Comparison of ENCODE assay signal across 28 cellular contexts in genomic region chr19:54356444-54357056, GRCh38. TPM values are rescaled to one million over a fixed set of nuclear protein-coding genes. Genes with fewer than 3 reads are reported as not detected.
"Had no signal": no experiment of that assay in that cellular context is flagged by ENCODE, and none has a peak within 500 bp of the region (broad histone marks: within the 10 kb centered on the region; RNA-seq: fewer than 3 reads in every experiment).

No MANE protein-coding gene starts in this region.

- H3K27me3 ChIP-seq: thyroid gland had no signal

- H3K9me3 Mint-ChIP-seq: activated CD4-positive, alpha-beta memory T cell treated with anti-CD3 and anti-CD28 coated beads, Interleukin-2, amount 10 ng/mL, durations not matched to agents 7 days and 5 days; activated naive CD4-positive, alpha-beta T cell treated with anti-CD3 and anti-CD28 coated beads for 36 hours; activated T-cell treated with anti-CD3 and anti-CD28 coated beads, Interleukin-2, amount 50 U/mL, for 72 hours; brain; naive B cell; neural crest cell; stimulated activated naive CD8-positive, alpha-beta T cell treated with anti-CD3 and anti-CD28 coated beads, Interleukin-15, Interleukin-2, amounts not matched to agents 100 ng/mL and 50 ng/mL, for 24 hours had no signal

- H3K27me3 Mint-ChIP-seq: naive B cell; stimulated activated naive CD8-positive, alpha-beta T cell treated with anti-CD3 and anti-CD28 coated beads, Interleukin-15, Interleukin-2, amounts not matched to agents 100 ng/mL and 50 ng/mL, for 24 hours had no signal

- H3K9me3 ChIP-seq: lower lobe of right lung, thyroid gland had no signal

- H3K4me1 Mint-ChIP-seq: brain, neural crest cell had no signal

- H3K27ac Mint-ChIP-seq: activated CD4-positive, alpha-beta memory T cell treated with anti-CD3 and anti-CD28 coated beads, Interleukin-2, amount 10 ng/mL, durations not matched to agents 7 days and 5 days; activated naive CD4-positive, alpha-beta T cell treated with anti-CD3 and anti-CD28 coated beads for 36 hours; activated T-cell treated with anti-CD3 and anti-CD28 coated beads, Interleukin-2, amount 50 U/mL, for 72 hours; brain; progenitor cell of endocrine pancreas; stimulated activated naive CD8-positive, alpha-beta T cell treated with anti-CD3 and anti-CD28 coated beads, Interleukin-15, Interleukin-2, amounts not matched to agents 100 ng/mL and 50 ng/mL, for 24 hours had no signal

- DNase-seq: activated CD4-positive, alpha-beta memory T cell treated with anti-CD3 and anti-CD28 coated beads, Interleukin-2, amount 10 ng/mL, durations not matched to agents 7 days and 5 days; activated CD4-positive, alpha-beta T cell treated with anti-CD3 and anti-CD28 coated beads for 48 hours; activated CD4-positive, CD25-positive, alpha-beta regulatory T cell; activated effector memory CD4-positive, alpha-beta T cell treated with Interleukin-2 at 50 U/mL for 16 hours; activated naive CD4-positive, alpha-beta T cell treated with anti-CD3 and anti-CD28 coated beads for 36 hours; activated T-cell treated with anti-CD3 and anti-CD28 coated beads, Interleukin-2, amount 50 U/mL, for 72 hours; aorta; effector CD4-positive, alpha-beta T cell; foreskin fibroblast; kidney; lower lobe of right lung; naive B cell; stimulated activated CD4-positive, alpha-beta T cell treated with anti-CD3 and anti-CD28 coated beads, Interleukin-4, amount 100 ng/mL, for 24 hours; substantia nigra; T-helper 1 cell; T1000; thyroid gland had no signal

- H3K4me3 ChIP-seq: lower lobe of right lung, thyroid gland had no signal

- ATAC-seq: activated T-cell treated with anti-CD3 and anti-CD28 coated beads, Interleukin-2, amount 50 U/mL, for 72 hours; left lobe of liver; lower lobe of right lung had no signal

- H3K4me1 ChIP-seq: lower lobe of right lung, thyroid gland had no signal

- H3K27ac ChIP-seq: lower lobe of right lung, thyroid gland had no signal

- H3K36me3 ChIP-seq: thyroid gland had no signal

- H3K4me3 Mint-ChIP-seq: activated CD4-positive, alpha-beta memory T cell treated with anti-CD3 and anti-CD28 coated beads, Interleukin-2, amount 10 ng/mL, durations not matched to agents 7 days and 5 days; activated naive CD4-positive, alpha-beta T cell treated with anti-CD3 and anti-CD28 coated beads for 36 hours; activated T-cell treated with anti-CD3 and anti-CD28 coated beads, Interleukin-2, amount 50 U/mL, for 72 hours; brain; naive B cell; neural crest cell; stimulated activated naive CD8-positive, alpha-beta T cell treated with anti-CD3 and anti-CD28 coated beads, Interleukin-15, Interleukin-2, amounts not matched to agents 100 ng/mL and 50 ng/mL, for 24 hours had no signal

- H3K36me3 Mint-ChIP-seq: brain had no signal

RNA-seq across cellular contexts. Expression of gene LAIR1, which starts 8.2 kb away (rescaled TPM):
- total RNA-seq: chondrocyte, epithelial cell of proximal tubule, fibroblast of lung, neural crest cell, progenitor cell of endocrine pancreas had no signal
- polyA plus RNA-seq: fibroblast of lung had no signal

RNA-seq across cellular contexts. Expression of gene LILRA4, which starts 17.6 kb away (rescaled TPM):
- total RNA-seq: activated CD4-positive, alpha-beta memory T cell treated with anti-CD3 and anti-CD28 coated beads, Interleukin-2, amount 10 ng/mL, durations not matched to agents 7 days and 5 days; activated naive CD4-positive, alpha-beta T cell treated with anti-CD3 and anti-CD28 coated beads for 36 hours; activated T-cell treated with anti-CD3 and anti-CD28 coated beads, Interleukin-2, amount 50 U/mL, for 72 hours; aorta; cardiac septum; chondrocyte; epithelial cell of proximal tubule; fibroblast of lung; left lobe of liver; neural crest cell; osteoblast; progenitor cell of endocrine pancreas; thyroid gland had no signal
- polyA plus RNA-seq: aorta, fibroblast of lung had no signal

RNA-seq across cellular contexts. Expression of gene LILRA5, which starts 43.6 kb away (rescaled TPM):
- total RNA-seq: activated CD4-positive, alpha-beta memory T cell treated with anti-CD3 and anti-CD28 coated beads, Interleukin-2, amount 10 ng/mL, durations not matched to agents 7 days and 5 days; activated naive CD4-positive, alpha-beta T cell treated with anti-CD3 and anti-CD28 coated beads for 36 hours; activated T-cell treated with anti-CD3 and anti-CD28 coated beads, Interleukin-2, amount 50 U/mL, for 72 hours; chondrocyte; epithelial cell of proximal tubule; fibroblast of lung; neural crest cell; progenitor cell of endocrine pancreas had no signal
- polyA plus RNA-seq: fibroblast of lung had no signal

RNA-seq across cellular contexts. Expression of gene TTYH1, which starts 58.7 kb away (rescaled TPM):
- total RNA-seq: activated naive CD4-positive, alpha-beta T cell treated with anti-CD3 and anti-CD28 coated beads for 36 hours; chondrocyte; fibroblast of lung; lower lobe of right lung; mesenteric fat pad; osteoblast had no signal
- polyA plus RNA-seq: fibroblast of lung had no signal
